Comparison of ENCODE assay signal across 11 cellular contexts in genomic region chr20:30284533-30284932, GRCh38.
DNase-seq lines count a peak whose midpoint lies in the region; ATAC-seq and TF ChIP-seq lines count a peak whose summit lies in the region.
"Had no signal": no experiment of that assay in that cellular context is flagged by ENCODE, and none has a peak within 500 bp of the region (broad histone marks: within the 10 kb centered on the region; RNA-seq: fewer than 3 reads in every experiment).

No MANE protein-coding gene starts in this region.

- TF ChIP-seq CTCF in lower leg skin (IDR thresholded peaks at IDR 0.05) (no peak), suprapubic skin (IDR thresholded peaks at IDR 0.05) (no peak), MM.1S (IDR thresholded peaks at IDR 0.05; ENCODE audit: low read length) (no peak)

- H2AFZ ChIP-seq in MM.1S (ENCODE audit: low read length) = no peak overlapping the region

- H3K36me3 Mint-ChIP-seq in activated naive CD4-positive, alpha-beta T cell treated with anti-CD3 and anti-CD28 coated beads, Interleukin-2, amount 50 U/mL, for 24 hours = peaks cover 2% of the 10 kb centered on the region
- peaks cover 24% of the 10 kb centered on the region for H3K36me3 Mint-ChIP-seq in activated naive CD8-positive, alpha-beta T cell treated with anti-CD3 and anti-CD28 coated beads, Interleukin-2, amount 10 ng/mL, durations not matched to agents 7 days and 5 days

- peaks cover 27% of the 10 kb centered on the region for H3K4me1 Mint-ChIP-seq in activated naive CD4-positive, alpha-beta T cell treated with anti-CD3 and anti-CD28 coated beads, Interleukin-2, amount 50 U/mL, for 24 hours
- peaks cover 36% of the 10 kb centered on the region for H3K4me1 Mint-ChIP-seq in activated naive CD8-positive, alpha-beta T cell treated with anti-CD3 and anti-CD28 coated beads, Interleukin-2, amount 10 ng/mL, durations not matched to agents 7 days and 5 days

- no peaks in the 10 kb centered on the region for H3F3A ChIP-seq in MM.1S (ENCODE audit: insufficient read depth, low read length)

- no peaks in the 10 kb centered on the region for H3K27me3 ChIP-seq in suprapubic skin
- no peaks in the 10 kb centered on the region for H3K27me3 ChIP-seq in MM.1S (replicated peaks; ENCODE audit: insufficient read depth, low read length)
- H3K27me3 ChIP-seq: BLaER1 treated with 17β-estradiol and CSF1 and Interleukin-3, amounts not matched to agents 10 nM and 100 nM; spleen had no signal

- H3K4me1 ChIP-seq in suprapubic skin (peaks cover 17% of the 10 kb centered on the region), MM.1S (ENCODE audit: low read length) (no peaks in the 10 kb centered on the region)
- H3K4me1 ChIP-seq: BLaER1 treated with 17β-estradiol and CSF1 and Interleukin-3, amounts not matched to agents 10 nM and 100 nM had no signal

- no peaks in the 10 kb centered on the region for H3K9me2 ChIP-seq in MM.1S (replicated peaks; ENCODE audit: insufficient read depth, low read length)

- H3K9me3 Mint-ChIP-seq in activated naive CD4-positive, alpha-beta T cell treated with anti-CD3 and anti-CD28 coated beads, Interleukin-2, amount 50 U/mL, for 24 hours = no peaks in the 10 kb centered on the region
- H3K9me3 Mint-ChIP-seq in activated naive CD8-positive, alpha-beta T cell treated with anti-CD3 and anti-CD28 coated beads, Interleukin-2, amount 10 ng/mL, durations not matched to agents 7 days and 5 days = peaks cover 11% of the 10 kb centered on the region

- H3K9ac ChIP-seq in MM.1S (ENCODE audit: low read length) = no peak overlapping the region
- H3K9ac ChIP-seq: BLaER1 treated with 17β-estradiol and CSF1 and Interleukin-3, amounts not matched to agents 10 nM and 100 nM had no signal

- H3K27ac ChIP-seq in suprapubic skin (no peak overlapping the region), MM.1S (ENCODE audit: low read length) (no peak overlapping the region)
- H3K27ac ChIP-seq: BLaER1 treated with 17β-estradiol and CSF1 and Interleukin-3, amounts not matched to agents 10 nM and 100 nM had no signal

- no peak for TF ChIP-seq POLR2A in lower leg skin (IDR thresholded peaks at IDR 0.05)
- no peak for TF ChIP-seq POLR2A in suprapubic skin (IDR thresholded peaks at IDR 0.05)

- no peaks in the 10 kb centered on the region for H3K79me2 ChIP-seq in MM.1S (ENCODE audit: low read length)

- intact Hi-C loops in lower leg skin (cut with DNase I; ENCODE audit: low total_unique reads) = no loop called here

- H3K4me3 ChIP-seq in lower leg skin (ENCODE audit: low read depth, poor library complexity, severe bottlenecking) (peak overlapping the region; percentile 17), suprapubic skin (peak overlapping the region; percentile 47), MM.1S (ENCODE audit: low read length) (no peak overlapping the region)
- H3K4me3 ChIP-seq: BLaER1 treated with 17β-estradiol and CSF1 and Interleukin-3, amounts not matched to agents 10 nM and 100 nM had no signal

- DNase-seq in activated naive CD4-positive, alpha-beta T cell (lab: John Stamatoyannopoulos, UW) = no peak
- DNase-seq in activated naive CD8-positive, alpha-beta T cell treated with anti-CD3 and anti-CD28 coated beads, Interleukin-2, amount 10 ng/mL, durations not matched to agents 7 days and 5 days = no peak
- DNase-seq in lower leg skin (ENCODE audit: low spot score in 2 of 2) (peak in 1 of 2 donors; percentile 37), suprapubic skin (ENCODE audit: low spot score in 2 of 2) (no peak), MM.1S (no peak), ecto neural progenitor cell (ENCODE audit: low spot score) (no peak)
- DNase-seq: NCI-H1436 treated with DMSO at 0.1 percent for 48 hours had no signal

- no peak overlapping the region for H3K27ac Mint-ChIP-seq in activated naive CD4-positive, alpha-beta T cell treated with anti-CD3 and anti-CD28 coated beads, Interleukin-2, amount 50 U/mL, for 24 hours
- H3K27ac Mint-ChIP-seq in activated naive CD8-positive, alpha-beta T cell treated with anti-CD3 and anti-CD28 coated beads, Interleukin-2, amount 10 ng/mL, durations not matched to agents 7 days and 5 days = peak overlapping the region; percentile 92

- TF ChIP-seq EP300 in suprapubic skin (IDR thresholded peaks at IDR 0.05) = no peak

- peak overlapping the region; percentile 85 for H3K4me3 Mint-ChIP-seq in activated naive CD4-positive, alpha-beta T cell treated with anti-CD3 and anti-CD28 coated beads, Interleukin-2, amount 50 U/mL, for 24 hours
- H3K4me3 Mint-ChIP-seq in activated naive CD8-positive, alpha-beta T cell treated with anti-CD3 and anti-CD28 coated beads, Interleukin-2, amount 10 ng/mL, durations not matched to agents 7 days and 5 days = peak overlapping the region; percentile 87

- POLR2A ChIA-PET in activated naive CD8-positive, alpha-beta T cell treated with anti-CD3 and anti-CD28 coated beads, Interleukin-2, amount 10 ng/mL, durations not matched to agents 7 days and 5 days (lab: Charles Lee) = no interaction called here

- H4K20me1 ChIP-seq in MM.1S (ENCODE audit: insufficient read depth, low read length) = no peaks in the 10 kb centered on the region
- H4K20me1 ChIP-seq: BLaER1 treated with 17β-estradiol and CSF1 and Interleukin-3, amounts not matched to agents 10 nM and 100 nM had no signal

- H3K4me2 ChIP-seq in MM.1S (ENCODE audit: low read depth, low read length) = no peak overlapping the region
- H3K4me2 ChIP-seq: BLaER1 treated with 17β-estradiol and CSF1 and Interleukin-3, amounts not matched to agents 10 nM and 100 nM had no signal

- H3K27me3 Mint-ChIP-seq in activated naive CD4-positive, alpha-beta T cell treated with anti-CD3 and anti-CD28 coated beads, Interleukin-2, amount 50 U/mL, for 24 hours = no peaks in the 10 kb centered on the region
- H3K27me3 Mint-ChIP-seq in activated naive CD8-positive, alpha-beta T cell treated with anti-CD3 and anti-CD28 coated beads, Interleukin-2, amount 10 ng/mL, durations not matched to agents 7 days and 5 days = no peaks in the 10 kb centered on the region

- WGBS in lower leg skin, 2 donors = 53 to 92% methylated on average over 15 to 19 of the region's 19 CpGs
- 87% methylated on average over 17 of the region's 19 CpGs for WGBS in suprapubic skin

- H3K36me3 ChIP-seq in suprapubic skin (no peaks in the 10 kb centered on the region), MM.1S (replicated peaks; ENCODE audit: insufficient read depth, low read length) (no peaks in the 10 kb centered on the region)
- H3K36me3 ChIP-seq: BLaER1 treated with 17β-estradiol and CSF1 and Interleukin-3, amounts not matched to agents 10 nM and 100 nM; spleen had no signal

- H3K9me3 ChIP-seq in suprapubic skin (no peaks in the 10 kb centered on the region), MM.1S (replicated peaks; ENCODE audit: insufficient read depth, low read length) (no peaks in the 10 kb centered on the region)

- no peak for ATAC-seq in activated naive CD8-positive, alpha-beta T cell treated with anti-CD3 and anti-CD28 coated beads, Interleukin-2, amount 10 ng/mL, durations not matched to agents 7 days and 5 days (ENCODE audit: low read depth)
- ATAC-seq in GM19035 (IDR thresholded peaks at IDR 0.05; ENCODE audit: unreplicated experiment) = no peak
